Comparison of ENCODE assay signal across 19 cellular contexts in genomic region chr2:146143971-146144370, GRCh38.
DNase-seq lines count a peak whose midpoint lies in the region; ATAC-seq, FAIRE-seq and TF ChIP-seq lines count a peak whose summit lies in the region.
"Had no signal": no experiment of that assay in that cellular context is flagged by ENCODE, and none has a peak within 500 bp of the region (broad histone marks: within the 10 kb centered on the region; RNA-seq: fewer than 3 reads in every experiment).

No MANE protein-coding gene starts in this region.

- no peak overlapping the region for H3K4me3 ChIP-seq in astrocyte (ENCODE audit: insufficient read depth, low read depth, low read length)

- no peaks in the 10 kb centered on the region for H3K9me3 ChIP-seq in astrocyte (ENCODE audit: insufficient read depth, low read depth, low read length)

- H3K9me3 Mint-ChIP-seq in astrocyte (ENCODE audit: unreplicated experiment), result no peaks in the 10 kb centered on the region
- peaks cover 13% of the 10 kb centered on the region for H3K9me3 Mint-ChIP-seq in activated T-cell treated with anti-CD3 and anti-CD28 coated beads, Interleukin-2, amount 50 U/mL, for 24 hours

- peak; percentile 9 for FAIRE-seq in astrocyte (lab: Jason Lieb, UNC)
- FAIRE-seq: GM12892, H54 had no signal

- no peak overlapping the region for H3K4me2 ChIP-seq in astrocyte (ENCODE audit: low read length)

- DNase-seq in EH (ENCODE audit: low read depth) (peak; percentile 76), M059J (ENCODE audit: low read depth) (peak; percentile 26), astrocyte (ENCODE audit: low read depth) (no peak), iris pigment epithelial cell (ENCODE audit: low read depth) (peak; percentile 75), NCI-H1417 treated with DMSO at 0.1 percent for 48 hours (lab: John Stamatoyannopoulos, UW) (no peak)
- no peak for DNase-seq in activated T-cell treated with anti-CD3 and anti-CD28 coated beads, Interleukin-2, amount 50 U/mL, for 24 hours
- DNase-seq in activated T-cell treated with anti-CD3 and anti-CD28 coated beads, Interleukin-2, amount 50 U/mL, for 1 hour, result no peak
- DNase-seq: Calu3, GDM1, NCI-H1092, NCI-H187, NCI-H446 had no signal

- H3K27ac ChIP-seq in astrocyte (ENCODE audit: low read depth, low read length), result no peak overlapping the region

- H4K20me1 ChIP-seq in astrocyte (ENCODE audit: insufficient read depth, low read length), result no peaks in the 10 kb centered on the region

- no peak overlapping the region for H3K9ac ChIP-seq in astrocyte (ENCODE audit: low read length)

- H3K79me2 ChIP-seq in astrocyte (ENCODE audit: insufficient read depth, low read length), result no peaks in the 10 kb centered on the region

- no peaks in the 10 kb centered on the region for H3K4me1 Mint-ChIP-seq in astrocyte (ENCODE audit: low read depth, unreplicated experiment)
- no peaks in the 10 kb centered on the region for H3K4me1 Mint-ChIP-seq in activated T-cell treated with anti-CD3 and anti-CD28 coated beads, Interleukin-2, amount 50 U/mL, for 24 hours (ENCODE audit: low read depth)
- H3K4me1 Mint-ChIP-seq: IgD-negative memory B cell had no signal

- no peak overlapping the region for H3K4me3 Mint-ChIP-seq in astrocyte (ENCODE audit: unreplicated experiment)
- no peak overlapping the region for H3K4me3 Mint-ChIP-seq in activated T-cell treated with anti-CD3 and anti-CD28 coated beads, Interleukin-2, amount 50 U/mL, for 24 hours
- H3K4me3 Mint-ChIP-seq: IgD-negative memory B cell had no signal

- no peak overlapping the region for H3K27ac Mint-ChIP-seq in astrocyte (ENCODE audit: unreplicated experiment)
- H3K27ac Mint-ChIP-seq in activated T-cell treated with anti-CD3 and anti-CD28 coated beads, Interleukin-2, amount 50 U/mL, for 24 hours, result no peak overlapping the region
- H3K27ac Mint-ChIP-seq: IgD-negative memory B cell had no signal

- ATAC-seq in HG03039 (IDR thresholded peaks at IDR 0.05; ENCODE audit: unreplicated experiment), result no peak
- ATAC-seq: Panc1, Right ventricle myocardium inferior, SK-N-SH treated with all-trans-retinoic acid at 6 μM for 48 hours had no signal

- no peak for TF ChIP-seq CTCF in astrocyte (IDR thresholded peaks at IDR 0.05; ENCODE audit: insufficient read depth, low read depth, low read length)

- no peaks in the 10 kb centered on the region for H3K4me1 ChIP-seq in astrocyte (ENCODE audit: insufficient read depth, low read length)

- H3K36me3 ChIP-seq in astrocyte (ENCODE audit: insufficient read depth, low read length), result no peaks in the 10 kb centered on the region

- no peaks in the 10 kb centered on the region for H3K36me3 Mint-ChIP-seq in astrocyte (ENCODE audit: low read depth, unreplicated experiment)
- H3K36me3 Mint-ChIP-seq in activated T-cell treated with anti-CD3 and anti-CD28 coated beads, Interleukin-2, amount 50 U/mL, for 24 hours (ENCODE audit: low read depth), result no peaks in the 10 kb centered on the region
- H3K36me3 Mint-ChIP-seq: IgD-negative memory B cell had no signal

- no peak overlapping the region for H2AFZ ChIP-seq in astrocyte (ENCODE audit: low read depth, low read length)

- no peaks in the 10 kb centered on the region for H3K27me3 Mint-ChIP-seq in astrocyte (ENCODE audit: low read depth, unreplicated experiment)
- no peaks in the 10 kb centered on the region for H3K27me3 Mint-ChIP-seq in activated T-cell treated with anti-CD3 and anti-CD28 coated beads, Interleukin-2, amount 50 U/mL, for 24 hours
- H3K27me3 Mint-ChIP-seq: IgD-negative memory B cell had no signal

- no peaks in the 10 kb centered on the region for H3K27me3 ChIP-seq in astrocyte (ENCODE audit: insufficient read depth, low read length)

Comparison
In these comparisons a context has a peak if more than half of its experiments do, and no peak if none do; other contexts are left out.
1. DNase-seq: peak in EH (single experiment), M059J (single experiment) and iris pigment epithelial cell (single experiment); none in astrocyte (single experiment), activated T-cell treated with anti-CD3 and anti-CD28 coated beads, Interleukin-2, amount 50 U/mL, for 24 hours (single experiment), activated T-cell treated with anti-CD3 and anti-CD28 coated beads, Interleukin-2, amount 50 U/mL, for 1 hour (single experiment) and NCI-H1417 treated with DMSO at 0.1 percent for 48 hours (single experiment).